Comparison of ENCODE assay signal across 8 cellular contexts in genomic region chr7:151876112-151876898, GRCh38. TPM values are rescaled to one million over a fixed set of nuclear protein-coding genes. Genes with fewer than 3 reads are reported as not detected.
DNase-seq lines count a peak whose midpoint lies in the region; ATAC-seq, FAIRE-seq and TF ChIP-seq lines count a peak whose summit lies in the region.

No MANE protein-coding gene starts in this region.

- H3K4me1 Mint-ChIP-seq in MCF 10A (ENCODE audit: insufficient read depth, unreplicated experiment), result no peaks in the 10 kb centered on the region

- no peak overlapping the region for H3K27ac Mint-ChIP-seq in MCF 10A (ENCODE audit: low read depth, unreplicated experiment)

- no peaks in the 10 kb centered on the region for H3K9me3 ChIP-seq in Loucy (ENCODE audit: insufficient read depth, low read depth, low read length)
- no peaks in the 10 kb centered on the region for H3K9me3 ChIP-seq in WERI-Rb-1 (ENCODE audit: severe bottlenecking)
- no peaks in the 10 kb centered on the region for H3K9me3 ChIP-seq in keratinocyte (ENCODE audit: control insufficient read depth, low read depth, low read length)

- H3F3A ChIP-seq in Loucy (ENCODE audit: low read depth), result peaks cover 3% of the 10 kb centered on the region; the same call in 1 of the 2 replicates

- H3K4me3 ChIP-seq in Loucy (ENCODE audit: low read length, poor library complexity, severe bottlenecking), result peak overlapping the region; percentile 78
- H3K4me3 ChIP-seq in WERI-Rb-1 (ENCODE audit: low read depth, low read length), result peak overlapping the region; percentile 89
- H3K4me3 ChIP-seq in keratinocyte (ENCODE audit: control insufficient read depth in 2 of 3, extremely low read depth in 1 of 3, insufficient read depth in 2 of 3, low read depth in 1 of 3, low read length in 3 of 3), result peak overlapping the region; percentile 42 to 74 (median 72)

- peak overlapping the region; percentile 93 for H2AFZ ChIP-seq in Loucy (ENCODE audit: low read length)
- H2AFZ ChIP-seq in keratinocyte (ENCODE audit: control insufficient read depth, low read length), result peak overlapping the region; percentile 46

- H3K27me3 ChIP-seq in Loucy (ENCODE audit: insufficient read depth, low read length, poor library complexity, severe bottlenecking) (no peaks in the 10 kb centered on the region), WERI-Rb-1 (ENCODE audit: insufficient read depth, low read depth, severe bottlenecking) (no peaks in the 10 kb centered on the region), keratinocyte (ENCODE audit: control insufficient read depth, extremely low read depth, insufficient read depth, low read length) (peaks cover 45% of the 10 kb centered on the region)

- CTCF ChIA-PET in MCF 10A (lab: Yijun Ruan, JAX), result interaction anchor here (0.6 to 2.1 kb wide), 13 partner anchors 10 to 918 kb away, joined by 3 to 17 read pairs (median 4); no protein-coding TSS in a partner anchor

- dilution Hi-C loops in keratinocyte (cut with MboI; ENCODE audit: extremely low pct_ligation_motif_present, low sequenced_read_pairs), result no loop called here

- no TSS peak for BruUV-seq in MCF 10A (replicated peaks; lab: Mats Ljungman, UMichigan)

- H3K27me3 Mint-ChIP-seq in MCF 10A (ENCODE audit: insufficient read depth, unreplicated experiment), result no peaks in the 10 kb centered on the region

- FAIRE-seq in GM12891 (lab: Jason Lieb, UNC) (no peak), keratinocyte (lab: Jason Lieb, UNC) (no peak)

- H3K4me3 Mint-ChIP-seq in MCF 10A (ENCODE audit: unreplicated experiment), result peak overlapping the region; percentile 88

- H3K36me3 ChIP-seq in Loucy (ENCODE audit: insufficient read depth, low read length), result no peaks in the 10 kb centered on the region
- H3K36me3 ChIP-seq in WERI-Rb-1, result no peaks in the 10 kb centered on the region
- no peaks in the 10 kb centered on the region for H3K36me3 ChIP-seq in keratinocyte (ENCODE audit: control insufficient read depth in 2 of 2, extremely low read depth in 1 of 2, insufficient read depth in 2 of 2, low read length in 2 of 2)

- TF ChIP-seq CTCF in Loucy (conservative IDR thresholded peaks at IDR 0.05; ENCODE audit: low read length), result no peak
- no peak for TF ChIP-seq CTCF in WERI-Rb-1 (IDR thresholded peaks at IDR 0.05; ENCODE audit: low read depth, low read length)
- TF ChIP-seq CTCF in MCF 10A (IDR thresholded peaks at IDR 0.05; ENCODE audit: unreplicated experiment), result no peak
- no peak for TF ChIP-seq CTCF in keratinocyte (optimal IDR thresholded peaks at IDR 0.05 in 1 of 3, IDR thresholded peaks at IDR 0.05 in 1 of 3, conservative IDR thresholded peaks at IDR 0.05 in 1 of 3; ENCODE audit: extremely low read depth in 1 of 3, insufficient read depth in 2 of 3, low read length in 3 of 3)

- no peak for TF ChIP-seq POLR2A in GM12891 (IDR thresholded peaks at IDR 0.05; ENCODE audit: low read depth, low read length)

- H3K4me1 ChIP-seq in Loucy (ENCODE audit: insufficient read depth, low read length, poor library complexity, severe bottlenecking) (peaks cover 27% of the 10 kb centered on the region), keratinocyte (ENCODE audit: control insufficient read depth, extremely low read depth, insufficient read depth, low read length) (peaks cover 14% of the 10 kb centered on the region)

- H4K20me1 ChIP-seq in Loucy (ENCODE audit: insufficient read depth, low read length, poor library complexity, severe bottlenecking), result no peaks in the 10 kb centered on the region
- no peaks in the 10 kb centered on the region for H4K20me1 ChIP-seq in keratinocyte (ENCODE audit: control insufficient read depth, extremely low read depth, insufficient read depth, low read length)

- H3K36me3 Mint-ChIP-seq in MCF 10A (ENCODE audit: insufficient read depth, unreplicated experiment), result peaks cover 5% of the 10 kb centered on the region

- no peaks in the 10 kb centered on the region for H3K9me3 Mint-ChIP-seq in MCF 10A (ENCODE audit: unreplicated experiment)

- intact Hi-C loops in MCF 10A (cut with micrococcal nuclease), result loop anchor here (2.0 to 10.0 kb wide), 4 partner anchors 56 to 268 kb away; partner anchors contain the start of gene GALNT11

- no peaks in the 10 kb centered on the region for H3K9me1 ChIP-seq in keratinocyte (ENCODE audit: control insufficient read depth, extremely low read depth, insufficient read depth, low read length)

- no peaks in the 10 kb centered on the region; the same call in 1 of the 2 replicates for H3K79me2 ChIP-seq in Loucy (ENCODE audit: insufficient read depth, low read length)
- H3K79me2 ChIP-seq in keratinocyte (ENCODE audit: control insufficient read depth, insufficient read depth, low read length), result no peaks in the 10 kb centered on the region

- H3K27ac ChIP-seq in WERI-Rb-1, result 0 out of 2 replicates have a peak overlapping the region, but pooled peaks have one; percentile 23
- H3K27ac ChIP-seq in keratinocyte (ENCODE audit: control insufficient read depth, insufficient read depth, low read length), result no peak overlapping the region

- ATAC-seq in GM19452 (IDR thresholded peaks at IDR 0.05; ENCODE audit: unreplicated experiment) (no peak), GM21529 (IDR thresholded peaks at IDR 0.05; ENCODE audit: unreplicated experiment) (no peak)

- H3K9ac ChIP-seq in Loucy (ENCODE audit: low read depth, low read length, poor library complexity, severe bottlenecking) (peak overlapping the region; percentile 67), keratinocyte (ENCODE audit: control insufficient read depth, extremely low read depth, insufficient read depth, low read length) (peak overlapping the region; percentile 15)

- peak; percentile 50 for DNase-seq in GM12891 (ENCODE audit: insufficient read length, low spot score)
- peak; percentile 80 for DNase-seq in WERI-Rb-1
- peak; percentile 42 for DNase-seq in MCF 10A (ENCODE audit: unreplicated experiment)
- DNase-seq in keratinocyte (ENCODE audit: low read depth, low spot score), result no peak
- DNase-seq in stimulated activated CD4-positive, alpha-beta T cell treated with anti-CD3 and anti-CD28 coated beads, Interleukin-12 subunit alpha, Interleukin-12 subunit beta, amount 100 ng/mL, for 48 hours (ENCODE audit: low read depth in 2 of 3, low spot score in 1 of 3), result peak; percentile 26 to 61 (median 35)

- H3K4me2 ChIP-seq in Loucy (ENCODE audit: low read depth, low read length, poor library complexity, severe bottlenecking) (peak overlapping the region; percentile 94), keratinocyte (ENCODE audit: control insufficient read depth, extremely low read depth, insufficient read depth, low read depth, low read length) (peak overlapping the region; percentile 97)

- POLR2A ChIA-PET in MCF 10A (lab: Yijun Ruan, JAX), result interaction anchor here (0.6 to 2.7 kb wide), 14 partner anchors 18 to 416 kb away, joined by 3 to 22 read pairs (median 4); no protein-coding TSS in a partner anchor

- no peaks in the 10 kb centered on the region for H3K9me2 ChIP-seq in Loucy (replicated peaks; ENCODE audit: low read depth, low read length)

TF ChIP-seq in GM12891, 5 proteins besides CTCF, POLR2A, EP300 and RAD21:
- TF ChIP-seq SPI1 (IDR thresholded peaks at IDR 0.05; ENCODE audit: low read depth, low read length) (no peak), POLR2AphosphoS5 (IDR thresholded peaks at IDR 0.05; ENCODE audit: low read depth, low read length) (no peak), PAX5 (IDR thresholded peaks at IDR 0.05; ENCODE audit: insufficient read depth, low read length, severe bottlenecking) (no peak), TAF1 (IDR thresholded peaks at IDR 0.05; ENCODE audit: low read depth, low read length) (no peak), POU2F2 (IDR thresholded peaks at IDR 0.05; ENCODE audit: low read depth, low read length) (no peak)
TF ChIP-seq in GM12891: peak in this region for 0.

RNA-seq across cellular contexts. Expression of gene PRKAG2, which starts 0.6 kb away (rescaled TPM):
- polyA plus RNA-seq in GM12891 (2012; ENCODE audit: low read depth, missing spikeins), result 3.2 TPM
- 62.5 and 73.9 TPM in 2 replicates for total RNA-seq in MCF 10A (2022)
- polyA plus RNA-seq in keratinocyte, result 28.3 to 40.7 TPM (median 39.5 TPM) in 3 replicates
- polyA plus RNA-seq in keratinocyte (2011; ENCODE audit: low read depth), result 40.0 TPM
- polyA plus RNA-seq in keratinocyte (2011; cell fraction: cytosol; rRNA removed), result 35.3 and 49.9 TPM in 2 replicates
- polyA plus RNA-seq in keratinocyte (2011; cell fraction: nucleus; rRNA removed), result 25.8 and 30.8 TPM in 2 replicates
- 15.7 and 29.4 TPM in 2 replicates for polyA plus RNA-seq in keratinocyte (2012; ENCODE audit: low replicate concordance)
- polyA minus RNA-seq in keratinocyte, result 7.1 to 22.9 TPM (median 11.2 TPM) in 3 replicates
- 20.7 TPM for polyA minus RNA-seq in keratinocyte (2011; cell fraction: cytosol; rRNA and poly(A)+ RNA removed)
- 11.4 and 17.1 TPM in 2 replicates for polyA minus RNA-seq in keratinocyte (2011; cell fraction: nucleus; rRNA and poly(A)+ RNA removed)
